ENCODE assay signal across 19 cellular contexts in the genomic region with DNA sequence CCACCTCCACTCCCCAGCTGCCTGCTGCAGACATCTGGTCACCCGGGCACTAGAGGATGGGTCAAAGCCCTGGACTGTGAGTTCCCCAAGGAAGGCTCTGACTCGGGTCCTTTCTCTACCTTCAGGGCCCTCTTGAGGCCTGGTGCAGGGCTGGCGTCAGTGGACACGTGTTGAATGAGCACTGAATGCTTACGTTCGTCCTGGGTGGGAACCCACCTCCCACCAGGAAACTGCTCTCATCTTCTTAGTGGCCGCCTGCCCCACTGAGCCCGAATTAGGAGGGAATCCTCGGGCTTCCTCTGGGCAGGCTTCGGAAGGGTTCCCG.
"Had no signal": no experiment of that assay in that cellular context is flagged by ENCODE, and none has a peak within 500 bp of the region (broad histone marks: within the 10 kb centered on the region; RNA-seq: fewer than 3 reads in every experiment).

No MANE protein-coding gene starts in this region.

- H3K9me3 Mint-ChIP-seq: naive thymus-derived CD4-positive, alpha-beta T cell; neural crest cell; stimulated activated naive B cell treated with anti-CD40 and anti-IgM and Interleukin-4, amounts not matched to agents 10 μg/mL and 1 μg/mL and 100 μg/mL, for 72 hours; stimulated activated naive CD8-positive, alpha-beta T cell treated with anti-CD3 and anti-CD28 coated beads, Interleukin-15, amount 100 ng/mL, for 72 hours had no signal

- H3K36me3 ChIP-seq: heart left ventricle, pancreas, prostate gland, tibial nerve had no signal

- H3K36me3 Mint-ChIP-seq: naive thymus-derived CD4-positive, alpha-beta T cell; stimulated activated naive B cell treated with anti-CD40 and anti-IgM and Interleukin-4, amounts not matched to agents 10 μg/mL and 1 μg/mL and 100 μg/mL, for 72 hours had no signal

- ATAC-seq: heart left ventricle; left lobe of liver; naive thymus-derived CD4-positive, alpha-beta T cell; pancreas; sciatic nerve; stimulated activated naive B cell treated with anti-CD40 and anti-IgM and Interleukin-4, amounts not matched to agents 10 μg/mL and 1 μg/mL and 100 μg/mL, for 72 hours; stimulated activated naive CD8-positive, alpha-beta T cell treated with anti-CD3 and anti-CD28 coated beads, Interleukin-15, amount 100 ng/mL, for 72 hours had no signal

- H3K4me1 Mint-ChIP-seq: naive thymus-derived CD4-positive, alpha-beta T cell; stimulated activated naive CD8-positive, alpha-beta T cell treated with anti-CD3 and anti-CD28 coated beads, Interleukin-15, amount 100 ng/mL, for 72 hours had no signal

- H3K27ac Mint-ChIP-seq: naive thymus-derived CD4-positive, alpha-beta T cell; stimulated activated naive B cell treated with anti-CD40 and anti-IgM and Interleukin-4, amounts not matched to agents 10 μg/mL and 1 μg/mL and 100 μg/mL, for 72 hours; stimulated activated naive CD8-positive, alpha-beta T cell treated with anti-CD3 and anti-CD28 coated beads, Interleukin-15, amount 100 ng/mL, for 72 hours had no signal

- DNase-seq: central memory CD4-positive, alpha-beta T cell; cortex of kidney; effector CD8-positive, alpha-beta T cell; hypothalamus; naive thymus-derived CD4-positive, alpha-beta T cell; occipital lobe; stimulated activated CD4-positive, alpha-beta T cell treated with anti-CD3 and anti-CD28 coated beads, Interleukin-2, amount 100 ng/mL, for 24 hours; stimulated activated CD4-positive, alpha-beta T cell treated with anti-CD3 and anti-CD28 coated beads, Interleukin-4, amount 100 ng/mL, for 4 hours; stimulated activated naive B cell treated with anti-CD40 and anti-IgM and Interleukin-4, amounts not matched to agents 10 μg/mL and 1 μg/mL and 100 μg/mL, for 72 hours; stimulated activated naive CD8-positive, alpha-beta T cell treated with anti-CD3 and anti-CD28 coated beads, Interleukin-15, amount 100 ng/mL, for 72 hours; testis had no signal

- H3K4me3 Mint-ChIP-seq: naive thymus-derived CD4-positive, alpha-beta T cell; neural crest cell; stimulated activated naive B cell treated with anti-CD40 and anti-IgM and Interleukin-4, amounts not matched to agents 10 μg/mL and 1 μg/mL and 100 μg/mL, for 72 hours; stimulated activated naive CD8-positive, alpha-beta T cell treated with anti-CD3 and anti-CD28 coated beads, Interleukin-15, amount 100 ng/mL, for 72 hours had no signal

- H3K4me3 ChIP-seq: dorsolateral prefrontal cortex, heart left ventricle, pancreas, prostate gland, testis, tibial nerve had no signal

- H3K27me3 Mint-ChIP-seq: naive thymus-derived CD4-positive, alpha-beta T cell; stimulated activated naive B cell treated with anti-CD40 and anti-IgM and Interleukin-4, amounts not matched to agents 10 μg/mL and 1 μg/mL and 100 μg/mL, for 72 hours; stimulated activated naive CD8-positive, alpha-beta T cell treated with anti-CD3 and anti-CD28 coated beads, Interleukin-15, amount 100 ng/mL, for 72 hours had no signal

- H3K4me1 ChIP-seq: heart left ventricle, pancreas, prostate gland had no signal

- H3K27ac ChIP-seq: dorsolateral prefrontal cortex, heart left ventricle, pancreas, prostate gland, testis, tibial nerve had no signal

- H3K27me3 ChIP-seq: dorsolateral prefrontal cortex, heart left ventricle, pancreas, testis, tibial nerve had no signal
